13 cellular contexts compared by ENCODE assay signal in genomic region chr9:124353811-124354274, GRCh38.
DNase-seq lines count a peak whose midpoint lies in the region; ATAC-seq and TF ChIP-seq lines count a peak whose summit lies in the region.
"Had no signal": no experiment of that assay in that cellular context is flagged by ENCODE, and none has a peak within 500 bp of the region (broad histone marks: within the 10 kb centered on the region; RNA-seq: fewer than 3 reads in every experiment).

No MANE protein-coding gene starts in this region.

- BruUV-seq in Panc1 (replicated peaks; lab: Mats Ljungman, UMichigan) = no TSS peak

- POLR2A ChIA-PET in CD8-positive, alpha-beta memory T cell (lab: Charles Lee) = no interaction called here
- POLR2A ChIA-PET in Panc1 (lab: Charles Lee) = no interaction called here

- CTCF ChIA-PET in CD8-positive, alpha-beta memory T cell (lab: Charles Lee) = no interaction called here
- CTCF ChIA-PET in Panc1 (lab: Charles Lee) = no interaction called here

- no peak overlapping the region for H2AFZ ChIP-seq in osteoblast (ENCODE audit: low read length)

- TF ChIP-seq CTCF in Panc1 (IDR thresholded peaks at IDR 0.05) (no peak), epithelial cell of proximal tubule (conservative IDR thresholded peaks at IDR 0.05; ENCODE audit: low read depth, low read length) (no peak), osteoblast (IDR thresholded peaks at IDR 0.05; ENCODE audit: extremely low read depth, low read depth, low read length) (no peak), colonic mucosa (IDR thresholded peaks at IDR 0.05) (no peak), left ventricle myocardium inferior (IDR thresholded peaks at IDR 0.05; ENCODE audit: borderline replicate concordance) (no peak)

- H3K27me3 ChIP-seq in CD8-positive, alpha-beta memory T cell (ENCODE audit: insufficient read depth, low read length, poor library complexity, severe bottlenecking) = no peaks in the 10 kb centered on the region
- no peaks in the 10 kb centered on the region for H3K27me3 ChIP-seq in Panc1 (ENCODE audit: control insufficient read depth, insufficient read depth, low read length)
- H3K27me3 ChIP-seq in osteoblast (ENCODE audit: insufficient read depth, low read length) = no peaks in the 10 kb centered on the region
- no peaks in the 10 kb centered on the region for H3K27me3 ChIP-seq in colonic mucosa
- H3K27me3 ChIP-seq in left ventricle myocardium inferior (ENCODE audit: low read depth) = no peaks in the 10 kb centered on the region

- H3K4me2 ChIP-seq in osteoblast (ENCODE audit: insufficient read depth, low read length) = no peak overlapping the region

- H3K9me3 ChIP-seq in CD8-positive, alpha-beta memory T cell (ENCODE audit: low read length) = no peaks in the 10 kb centered on the region
- H3K9me3 ChIP-seq in Panc1 (ENCODE audit: control insufficient read depth, insufficient read depth, low read depth, low read length) = no peaks in the 10 kb centered on the region
- H3K9me3 ChIP-seq in osteoblast (ENCODE audit: low read depth, low read length) = no peaks in the 10 kb centered on the region
- no peaks in the 10 kb centered on the region for H3K9me3 ChIP-seq in colonic mucosa
- no peaks in the 10 kb centered on the region for H3K9me3 ChIP-seq in left ventricle myocardium inferior (replicated peaks)

- H3K79me2 ChIP-seq in osteoblast (ENCODE audit: insufficient read depth, low read length) = peaks cover 49% of the 10 kb centered on the region

- H3K4me1 Mint-ChIP-seq in CD8-positive, alpha-beta memory T cell = peaks cover 23 to 25% (median 25%) of the 10 kb centered on the region in 3 donors

- H3K27ac ChIP-seq in CD8-positive, alpha-beta memory T cell (ENCODE audit: low read depth, low read length) = no peak overlapping the region
- H3K27ac ChIP-seq in Panc1 (ENCODE audit: low read length) (peak overlapping the region; percentile 59), osteoblast (ENCODE audit: low read depth, low read length) (peak overlapping the region; percentile 68), colonic mucosa (no peak overlapping the region), left ventricle myocardium inferior (replicated peaks) (no peak overlapping the region)

- H3K4me1 ChIP-seq in CD8-positive, alpha-beta memory T cell (ENCODE audit: insufficient read depth, low read length) = no peaks in the 10 kb centered on the region
- H3K4me1 ChIP-seq in Panc1 (ENCODE audit: control insufficient read depth, insufficient read depth, low read length) (peaks cover 49% of the 10 kb centered on the region), osteoblast (ENCODE audit: insufficient read depth, low read length) (no peaks in the 10 kb centered on the region), colonic mucosa (no peaks in the 10 kb centered on the region), left ventricle myocardium inferior (peaks cover 27% of the 10 kb centered on the region)

- DNase-seq in CD8-positive, alpha-beta memory T cell = no peak
- DNase-seq in Panc1 (ENCODE audit: low read depth, low spot score) = no peak
- DNase-seq in epithelial cell of proximal tubule (ENCODE audit: low read depth) = peak; percentile 69
- no peak for DNase-seq in osteoblast (ENCODE audit: insufficient read length, low spot score, missing footprints)
- no peak for DNase-seq in colonic mucosa
- DNase-seq in left ventricle myocardium inferior = no peak
- no peak for DNase-seq in H4 (ENCODE audit: low spot score)
- DNase-seq in D341Med (ENCODE audit: low spot score) = no peak
- DNase-seq: activated CD8-positive, alpha-beta memory T cell treated with anti-CD3 and anti-CD28 coated beads for 24 hours; amniotic stem cell; NCI-H2107; PC-3; stimulated activated CD8-positive, alpha-beta memory T cell treated with anti-CD3 and anti-CD28 coated beads, Interleukin-4, amount 100 ng/mL, for 48 hours had no signal

- H3K4me3 Mint-ChIP-seq in CD8-positive, alpha-beta memory T cell = no peak overlapping the region

- peaks cover 24% of the 10 kb centered on the region for H3K36me3 ChIP-seq in CD8-positive, alpha-beta memory T cell (ENCODE audit: insufficient read depth, low read length)
- H3K36me3 ChIP-seq in Panc1 (ENCODE audit: control insufficient read depth, insufficient read depth, low read length) (peaks cover 4% of the 10 kb centered on the region), osteoblast (ENCODE audit: insufficient read depth, low read length) (peaks cover 80% of the 10 kb centered on the region), colonic mucosa (no peaks in the 10 kb centered on the region), left ventricle myocardium inferior (peaks cover 65% of the 10 kb centered on the region)

- peaks cover 3 to 81% (median 12%) of the 10 kb centered on the region in 3 donors for H3K36me3 Mint-ChIP-seq in CD8-positive, alpha-beta memory T cell

- peaks cover 0 to 2% of the 10 kb centered on the region in 2 donors for H3K27me3 Mint-ChIP-seq in CD8-positive, alpha-beta memory T cell

- H3K9ac ChIP-seq in colonic mucosa (ENCODE audit: low read depth in 2 of 2, low read length in 2 of 2) = no peak overlapping the region

- peak overlapping the region in 5 of 8 donors; percentile 42 to 69 (median 47) for H3K27ac Mint-ChIP-seq in CD8-positive, alpha-beta memory T cell

- in situ Hi-C loops in Panc1 (cut with HindIII; ENCODE audit: low pct_unique_long_range_greater_than_20kb, low sequenced_read_pairs) = no loop called here

- intact Hi-C loops in Panc1 (cut with micrococcal nuclease; ENCODE audit: unreplicated experiment) (no loop called here), colonic mucosa (cut with DNase I) (no loop called here), left ventricle myocardium inferior (cut with micrococcal nuclease) (no loop called here)

- no peak overlapping the region for H3K4me3 ChIP-seq in CD8-positive, alpha-beta memory T cell (ENCODE audit: low read length)
- H3K4me3 ChIP-seq in Panc1 (ENCODE audit: low read depth in 2 of 2, low read length in 2 of 2) = no peak overlapping the region
- H3K4me3 ChIP-seq in epithelial cell of proximal tubule (ENCODE audit: low read depth, low read length) = no peak overlapping the region
- H3K4me3 ChIP-seq in osteoblast (ENCODE audit: insufficient read depth, low read length) = no peak overlapping the region
- no peak overlapping the region for H3K4me3 ChIP-seq in colonic mucosa
- no peak overlapping the region for H3K4me3 ChIP-seq in left ventricle myocardium inferior

- peaks cover 75% of the 10 kb centered on the region for H4K20me1 ChIP-seq in osteoblast (ENCODE audit: insufficient read depth, low read length)

- no peaks in the 10 kb centered on the region for H3K9me3 Mint-ChIP-seq in CD8-positive, alpha-beta memory T cell

- ATAC-seq in Panc1 = no peak
- ATAC-seq: PC-3 had no signal

Comparison
In these comparisons a context has a peak if more than half of its experiments do, and no peak if none do; other contexts are left out.
1. H3K27ac ChIP-seq: peak in Panc1 (single experiment) and osteoblast (single experiment); none in CD8-positive, alpha-beta memory T cell (single experiment), colonic mucosa (single experiment) and left ventricle myocardium inferior (single experiment).